In the genomic region with DNA sequence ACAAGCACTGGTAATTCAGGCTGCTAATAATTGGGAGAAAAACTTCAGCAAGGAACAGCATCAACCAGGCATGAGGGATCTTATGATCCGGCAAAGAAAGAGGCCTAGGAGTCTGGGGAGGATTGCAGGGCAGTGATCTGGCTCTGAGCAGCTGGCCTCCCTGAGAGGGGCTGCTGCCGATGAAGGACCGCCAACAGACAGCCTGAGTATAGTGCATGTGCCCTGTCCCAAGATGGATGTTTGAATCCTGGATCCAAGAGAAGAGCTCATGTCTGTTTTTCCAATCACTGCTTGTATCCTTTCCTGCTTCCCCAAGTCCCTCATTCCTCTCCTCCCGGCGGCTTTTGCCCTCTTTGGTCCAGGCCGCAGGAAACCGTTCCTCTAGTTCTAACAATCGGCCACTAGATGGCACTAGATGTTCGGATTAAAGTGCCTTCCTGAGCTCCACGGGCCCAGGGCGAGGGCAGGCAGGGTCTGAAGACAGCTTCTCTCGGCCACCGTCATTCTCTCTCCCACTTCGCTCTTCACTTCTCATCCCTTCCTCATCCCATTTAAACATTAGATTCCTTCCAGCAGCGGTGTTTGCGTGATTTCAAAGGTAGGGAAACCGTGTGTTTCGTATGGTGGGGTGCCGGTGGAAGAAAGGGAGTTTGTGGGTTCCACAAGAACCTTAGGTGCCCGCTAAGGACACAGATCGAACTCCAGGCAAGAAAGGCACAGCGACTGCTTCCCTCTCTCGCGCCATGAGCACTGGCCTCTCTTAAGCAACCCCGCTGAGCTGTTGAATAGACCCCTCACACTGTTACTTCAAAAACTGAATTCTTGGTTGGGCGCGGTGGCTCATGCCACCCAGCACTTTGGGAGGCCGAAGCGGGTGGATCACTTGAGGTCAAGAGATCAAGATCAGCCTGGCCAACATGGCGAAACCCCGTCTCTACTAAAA, we compare ENCODE assay signal across 8 cellular contexts.
DNase-seq lines count a peak whose midpoint lies in the region; ATAC-seq and TF ChIP-seq lines count a peak whose summit lies in the region.

No MANE protein-coding gene starts in this region.

- intact Hi-C loops in tibial artery (cut with DNase I; ENCODE audit: low total_unique reads): loop anchor here (10.0 kb wide), 2 partner anchors 500 to 600 kb away; no protein-coding TSS in a partner anchor

- peak; percentile 73 for DNase-seq in DMS 273 treated with DMSO at 0.1 percent for 48 hours (lab: John Stamatoyannopoulos, UW)
- DNase-seq in HK-2 (ENCODE audit: unreplicated experiment): peak; percentile 56
- peak; percentile 85 for DNase-seq in NCI-H82 treated with DMSO at 0.1 percent for 48 hours (lab: John Stamatoyannopoulos, UW; ENCODE audit: unreplicated experiment)
- peak; percentile 4 for DNase-seq in activated CD8-positive, alpha-beta memory T cell treated with anti-CD3 and anti-CD28 coated beads, Interleukin-2, amount 50 U/mL, for 1 hour (ENCODE audit: extremely low read depth)
- peak; percentile 71 for DNase-seq in fibroblast of peridontal ligament (ENCODE audit: extremely low read depth)
- peak in 1 of 2 donors; percentile 60 for DNase-seq in tibial artery

- TF ChIP-seq RAD21 in neural cell (conservative IDR thresholded peaks at IDR 0.05): peak; percentile 88

- H3K27ac ChIP-seq in neural cell (ENCODE audit: low read length) (no peak overlapping the region), tibial artery (no peak overlapping the region)

- H3K9ac ChIP-seq in neural cell (ENCODE audit: low read length): no peak overlapping the region

- no peaks in the 10 kb centered on the region for H3K4me1 ChIP-seq in tibial artery

- TF ChIP-seq CTCF in neural cell (IDR thresholded peaks at IDR 0.05; ENCODE audit: poor library complexity, severe bottlenecking) (peak; percentile 87), tibial artery (IDR thresholded peaks at IDR 0.05) (peak; percentile 53 to 68)

- H3K9me3 ChIP-seq in neural cell (ENCODE audit: low read length) (no peaks in the 10 kb centered on the region), tibial artery (no peaks in the 10 kb centered on the region)

- TF ChIP-seq EP300 in neural cell (conservative IDR thresholded peaks at IDR 0.05; ENCODE audit: poor library complexity, severe bottlenecking): no peak

- no peaks in the 10 kb centered on the region for H3F3A ChIP-seq in neural cell (ENCODE audit: insufficient read depth, low read length, poor library complexity, severe bottlenecking)

- H3K9me2 ChIP-seq in neural cell (ENCODE audit: insufficient read depth, low read length): no peaks in the 10 kb centered on the region

- H4K20me1 ChIP-seq in neural cell (ENCODE audit: insufficient read depth): no peaks in the 10 kb centered on the region

- H3K79me2 ChIP-seq in neural cell (replicated peaks; ENCODE audit: insufficient read depth, low read length): no peaks in the 10 kb centered on the region

- H3K36me3 ChIP-seq in neural cell (ENCODE audit: insufficient read depth, low read length) (no peaks in the 10 kb centered on the region), tibial artery (no peaks in the 10 kb centered on the region)

- H3K27me3 ChIP-seq in neural cell (ENCODE audit: insufficient read depth, low read depth, low read length) (no peaks in the 10 kb centered on the region), tibial artery (no peaks in the 10 kb centered on the region)

- H2AFZ ChIP-seq in neural cell (ENCODE audit: low read depth, low read length): no peak overlapping the region

- no peak overlapping the region for H3K4me2 ChIP-seq in neural cell (ENCODE audit: low read length)

- H3K4me3 ChIP-seq in neural cell (ENCODE audit: low read length) (no peak overlapping the region), tibial artery (no peak overlapping the region)

- peak; percentile 96 for ATAC-seq in GM19463 (IDR thresholded peaks at IDR 0.05; ENCODE audit: unreplicated experiment)

TF ChIP-seq in neural cell, 6 proteins besides CTCF, POLR2A, EP300 and RAD21:
- no peak for TF ChIP-seq MXI1 (conservative IDR thresholded peaks at IDR 0.05; ENCODE audit: poor library complexity, severe bottlenecking)
- TF ChIP-seq, protein P1, sequence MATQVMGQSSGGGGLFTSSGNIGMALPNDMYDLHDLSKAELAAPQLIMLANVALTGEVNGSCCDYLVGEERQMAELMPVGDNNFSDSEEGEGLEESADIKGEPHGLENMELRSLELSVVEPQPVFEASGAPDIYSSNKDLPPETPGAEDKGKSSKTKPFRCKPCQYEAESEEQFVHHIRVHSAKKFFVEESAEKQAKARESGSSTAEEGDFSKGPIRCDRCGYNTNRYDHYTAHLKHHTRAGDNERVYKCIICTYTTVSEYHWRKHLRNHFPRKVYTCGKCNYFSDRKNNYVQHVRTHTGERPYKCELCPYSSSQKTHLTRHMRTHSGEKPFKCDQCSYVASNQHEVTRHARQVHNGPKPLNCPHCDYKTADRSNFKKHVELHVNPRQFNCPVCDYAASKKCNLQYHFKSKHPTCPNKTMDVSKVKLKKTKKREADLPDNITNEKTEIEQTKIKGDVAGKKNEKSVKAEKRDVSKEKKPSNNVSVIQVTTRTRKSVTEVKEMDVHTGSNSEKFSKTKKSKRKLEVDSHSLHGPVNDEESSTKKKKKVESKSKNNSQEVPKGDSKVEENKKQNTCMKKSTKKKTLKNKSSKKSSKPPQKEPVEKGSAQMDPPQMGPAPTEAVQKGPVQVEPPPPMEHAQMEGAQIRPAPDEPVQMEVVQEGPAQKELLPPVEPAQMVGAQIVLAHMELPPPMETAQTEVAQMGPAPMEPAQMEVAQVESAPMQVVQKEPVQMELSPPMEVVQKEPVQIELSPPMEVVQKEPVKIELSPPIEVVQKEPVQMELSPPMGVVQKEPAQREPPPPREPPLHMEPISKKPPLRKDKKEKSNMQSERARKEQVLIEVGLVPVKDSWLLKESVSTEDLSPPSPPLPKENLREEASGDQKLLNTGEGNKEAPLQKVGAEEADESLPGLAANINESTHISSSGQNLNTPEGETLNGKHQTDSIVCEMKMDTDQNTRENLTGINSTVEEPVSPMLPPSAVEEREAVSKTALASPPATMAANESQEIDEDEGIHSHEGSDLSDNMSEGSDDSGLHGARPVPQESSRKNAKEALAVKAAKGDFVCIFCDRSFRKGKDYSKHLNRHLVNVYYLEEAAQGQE (IDR thresholded peaks at IDR 0.05; ENCODE audit: borderline replicate concordance): no peak
- TF ChIP-seq EZH2 (IDR thresholded peaks at IDR 0.05; ENCODE audit: borderline replicate concordance, insufficient read depth, low read length, poor library complexity, severe bottlenecking): no peak
- TF ChIP-seq SMC3 (conservative IDR thresholded peaks at IDR 0.05; ENCODE audit: poor library complexity): peak; percentile 90
- no peak for TF ChIP-seq POLR2AphosphoS5 (IDR thresholded peaks at IDR 0.05)
- TF ChIP-seq TAF1 (IDR thresholded peaks at IDR 0.05; ENCODE audit: low read depth): no peak
